In genomic region chr10:128463991-128464755, GRCh38 we compare ENCODE assay signal across 9 cellular contexts.
DNase-seq lines count a peak whose midpoint lies in the region; ATAC-seq, FAIRE-seq and TF ChIP-seq lines count a peak whose summit lies in the region.
"Had no signal": no experiment of that assay in that cellular context is flagged by ENCODE, and none has a peak within 500 bp of the region (broad histone marks: within the 10 kb centered on the region; RNA-seq: fewer than 3 reads in every experiment).

No MANE protein-coding gene starts in this region.

- no peaks in the 10 kb centered on the region for H3K27me3 Mint-ChIP-seq in Calu3 (ENCODE audit: unreplicated experiment)
- H3K27me3 Mint-ChIP-seq in central memory CD8-positive, alpha-beta T cell: no peaks in the 10 kb centered on the region
- H3K27me3 Mint-ChIP-seq in nephron progenitor cell (ENCODE audit: low read depth, poor library complexity): peaks cover 11% of the 10 kb centered on the region
- H3K27me3 Mint-ChIP-seq: activated naive CD4-positive, alpha-beta T cell treated with anti-CD3 and anti-CD28 coated beads, Interleukin-2, amount 50 U/mL, for 24 hours had no signal

- TF ChIP-seq CTCF in Calu3 (IDR thresholded peaks at IDR 0.05; ENCODE audit: unreplicated experiment): no peak
- no peak for TF ChIP-seq CTCF in mucosa of descending colon (IDR thresholded peaks at IDR 0.05)
- TF ChIP-seq CTCF in nephron progenitor cell (IDR thresholded peaks at IDR 0.05): no peak
- TF ChIP-seq CTCF in GM13976 (IDR thresholded peaks at IDR 0.05; ENCODE audit: borderline replicate concordance, control extremely low read depth, extremely low read depth, insufficient read depth, missing control alignments): no peak
- TF ChIP-seq CTCF in kidney (IDR thresholded peaks at IDR 0.05; ENCODE audit: borderline replicate concordance, extremely low read depth, insufficient read depth): no peak

- CTCF ChIA-PET in Calu3 (lab: Charles Lee): no interaction called here

- H3K9me3 Mint-ChIP-seq in Calu3 (ENCODE audit: low read depth, unreplicated experiment): peaks cover 10% of the 10 kb centered on the region
- peaks cover 5% of the 10 kb centered on the region for H3K9me3 Mint-ChIP-seq in central memory CD8-positive, alpha-beta T cell
- H3K9me3 Mint-ChIP-seq in nephron progenitor cell: no peaks in the 10 kb centered on the region
- H3K9me3 Mint-ChIP-seq: activated naive CD4-positive, alpha-beta T cell treated with anti-CD3 and anti-CD28 coated beads, Interleukin-2, amount 50 U/mL, for 24 hours had no signal

- ATAC-seq in central memory CD8-positive, alpha-beta T cell (replicated peaks; ENCODE audit: extremely low read depth, poor library complexity, severe bottlenecking): peak; percentile 81
- ATAC-seq in mucosa of descending colon: peak; percentile 47

- in situ Hi-C loops in GM13976 (cut with MboI; ENCODE audit: low sequenced_read_pairs, unreplicated experiment): no loop called here

- intact Hi-C loops in Calu3 (cut with micrococcal nuclease; ENCODE audit: unreplicated experiment) (no loop called here), mucosa of descending colon (cut with DNase I, micrococcal nuclease) (no loop called here), kidney (cut with DNase I) (no loop called here)

- H3K36me3 Mint-ChIP-seq in Calu3 (ENCODE audit: insufficient read depth, unreplicated experiment) (no peaks in the 10 kb centered on the region), nephron progenitor cell (ENCODE audit: low read depth) (no peaks in the 10 kb centered on the region)
- H3K36me3 Mint-ChIP-seq in central memory CD8-positive, alpha-beta T cell (ENCODE audit: insufficient read depth): no peaks in the 10 kb centered on the region
- H3K36me3 Mint-ChIP-seq: activated naive CD4-positive, alpha-beta T cell treated with anti-CD3 and anti-CD28 coated beads, Interleukin-2, amount 50 U/mL, for 24 hours had no signal

- H3K4me1 ChIP-seq in mucosa of descending colon (ENCODE audit: low read depth): no peaks in the 10 kb centered on the region
- no peaks in the 10 kb centered on the region for H3K4me1 ChIP-seq in kidney (ENCODE audit: control insufficient read depth in 1 of 2, insufficient read depth in 1 of 2, low read depth in 1 of 2, low read length in 2 of 2)

- H3K4me1 Mint-ChIP-seq in Calu3 (ENCODE audit: low read depth, unreplicated experiment) (no peaks in the 10 kb centered on the region), nephron progenitor cell (peaks cover 24% of the 10 kb centered on the region)
- no peaks in the 10 kb centered on the region for H3K4me1 Mint-ChIP-seq in central memory CD8-positive, alpha-beta T cell
- H3K4me1 Mint-ChIP-seq: activated naive CD4-positive, alpha-beta T cell treated with anti-CD3 and anti-CD28 coated beads, Interleukin-2, amount 50 U/mL, for 24 hours had no signal

- H3K9me3 ChIP-seq in mucosa of descending colon: no peaks in the 10 kb centered on the region
- H3K9me3 ChIP-seq in kidney (ENCODE audit: control insufficient read depth in 1 of 2, low read length in 2 of 2): no peaks in the 10 kb centered on the region

- no peak for FAIRE-seq in kidney (lab: Jason Lieb, UNC)

- DNase-seq in Calu3 (peak; percentile 23), LHCN-M2 (ENCODE audit: low read depth) (peak; percentile 25), mucosa of descending colon (peak in 1 of 3 donors; percentile 45), NK-92 (lab: John Stamatoyannopoulos, UW; ENCODE audit: unreplicated experiment) (no peak), nephron progenitor cell (no peak), GM13976 (ENCODE audit: low spot score) (no peak), kidney (no peak)
- peak in 1 of 2 donors; percentile 59 for DNase-seq in central memory CD8-positive, alpha-beta T cell (ENCODE audit: low spot score in 2 of 2)

- no peak overlapping the region for H3K4me3 ChIP-seq in mucosa of descending colon
- H3K4me3 ChIP-seq in kidney (ENCODE audit: low read length in 2 of 2): no peak overlapping the region

- H3K9ac ChIP-seq in kidney (ENCODE audit: low read length in 2 of 2): no peak overlapping the region

- H3K27ac ChIP-seq in kidney (ENCODE audit: low read depth in 2 of 2, low read length in 2 of 2): no peak overlapping the region

- H3K4me3 Mint-ChIP-seq in Calu3 (ENCODE audit: low read depth, unreplicated experiment): no peak overlapping the region
- H3K4me3 Mint-ChIP-seq in central memory CD8-positive, alpha-beta T cell: no peak overlapping the region
- no peak overlapping the region for H3K4me3 Mint-ChIP-seq in nephron progenitor cell
- H3K4me3 Mint-ChIP-seq: activated naive CD4-positive, alpha-beta T cell treated with anti-CD3 and anti-CD28 coated beads, Interleukin-2, amount 50 U/mL, for 24 hours had no signal

- H3K27ac Mint-ChIP-seq in Calu3 (ENCODE audit: unreplicated experiment) (no peak overlapping the region), nephron progenitor cell (no peak overlapping the region)
- H3K27ac Mint-ChIP-seq in central memory CD8-positive, alpha-beta T cell (ENCODE audit: low read depth): no peak overlapping the region
- H3K27ac Mint-ChIP-seq: activated naive CD4-positive, alpha-beta T cell treated with anti-CD3 and anti-CD28 coated beads, Interleukin-2, amount 50 U/mL, for 24 hours had no signal

- H3K36me3 ChIP-seq in mucosa of descending colon (ENCODE audit: low read depth) (no peaks in the 10 kb centered on the region), kidney (ENCODE audit: control insufficient read depth in 1 of 2, insufficient read depth in 2 of 2, low read length in 2 of 2) (no peaks in the 10 kb centered on the region)

- BruUV-seq in Calu3 (replicated peaks; lab: Mats Ljungman, UMichigan): no TSS peak

Comparison
In these comparisons a context has a peak if more than half of its experiments do, and no peak if none do; other contexts are left out.
1. DNase-seq: peak in Calu3 (single experiment) and LHCN-M2 (single experiment); none in NK-92 (single experiment), nephron progenitor cell (single experiment), GM13976 (single experiment) and kidney (single experiment).